Comparison of ENCODE assay signal across 28 cellular contexts in genomic region chr7:19262794-19263193, GRCh38.
DNase-seq lines count a peak whose midpoint lies in the region; ATAC-seq and TF ChIP-seq lines count a peak whose summit lies in the region.
"Had no signal": no experiment of that assay in that cellular context is flagged by ENCODE, and none has a peak within 500 bp of the region (broad histone marks: within the 10 kb centered on the region; RNA-seq: fewer than 3 reads in every experiment).

No MANE protein-coding gene starts in this region.

- no peaks in the 10 kb centered on the region for H3K36me3 ChIP-seq in mesenchymal stem cell (ENCODE audit: control insufficient read depth in 1 of 2, insufficient read depth in 2 of 2, low read depth in 1 of 2, low read length in 2 of 2)
- H3K36me3 ChIP-seq: HAP-1, transverse colon had no signal

- H3K79me1 ChIP-seq in mesenchymal stem cell (replicated peaks; ENCODE audit: low read length, poor library complexity, severe bottlenecking) = no peaks in the 10 kb centered on the region

- no peak overlapping the region for H2BK12ac ChIP-seq in mesenchymal stem cell (ENCODE audit: low read length in 2 of 2)

- no peaks in the 10 kb centered on the region for H3K9me3 ChIP-seq in mesenchymal stem cell (ENCODE audit: control insufficient read depth, low read length)
- H3K9me3 ChIP-seq: HAP-1, transverse colon had no signal

- no peak for ATAC-seq in HG03354 (IDR thresholded peaks at IDR 0.05; ENCODE audit: poor library complexity, severe bottlenecking, unreplicated experiment)
- ATAC-seq: left colon had no signal

- no peak overlapping the region for H4K8ac ChIP-seq in mesenchymal stem cell (ENCODE audit: low read length)

- no peak overlapping the region for H2BK15ac ChIP-seq in mesenchymal stem cell (ENCODE audit: low read depth, poor library complexity, severe bottlenecking)

- H3K27me3 ChIP-seq in mesenchymal stem cell (ENCODE audit: control insufficient read depth in 1 of 2, insufficient read depth in 1 of 2, low read length in 2 of 2) = no peaks in the 10 kb centered on the region
- H3K27me3 ChIP-seq: transverse colon had no signal

- no peak overlapping the region for H3K4me3 ChIP-seq in LNCaP clone FGC (ENCODE audit: low read depth, low read length)
- no peak overlapping the region for H3K4me3 ChIP-seq in mesenchymal stem cell (ENCODE audit: insufficient read depth in 1 of 2, low read depth in 1 of 2, low read length in 2 of 2)
- H3K4me3 ChIP-seq: HAP-1, SK-N-MC, transverse colon had no signal

- no peak overlapping the region for H3K4me2 ChIP-seq in mesenchymal stem cell (ENCODE audit: low read length, poor library complexity, severe bottlenecking)

- peak; percentile 16 for DNase-seq in DMS 273 (lab: John Stamatoyannopoulos, UW; ENCODE audit: unreplicated experiment)
- DNase-seq in DMS 273 treated with DMSO at 0.1 percent for 48 hours (lab: John Stamatoyannopoulos, UW) = no peak
- DNase-seq in LNCaP clone FGC (ENCODE audit: low read depth) = no peak
- DNase-seq in SW480 (ENCODE audit: low spot score) = peak; percentile 25
- peak; percentile 13 for DNase-seq in superior temporal gyrus (ENCODE audit: extremely low spot score)
- DNase-seq in mesenchymal stem cell = no peak
- DNase-seq in activated T-cell treated with anti-CD3 and anti-CD28 coated beads for 4 hours = no peak
- DNase-seq: 8988T; activated CD4-positive, alpha-beta T cell treated with anti-CD3 and anti-CD28 coated beads, Interleukin-2, amount 50 U/mL, for 48 hours; activated CD4-positive, CD25-positive, alpha-beta regulatory T cell treated with anti-CD3 and anti-CD28 coated beads, Interleukin-2, amount 50 U/mL, for 72 hours; activated naive CD4-positive, alpha-beta T cell treated with Interleukin-2 at 50 U/mL for 16 hours; AML-193; CD8-positive, alpha-beta memory T cell; cerebellar nuclear complex; DMS153; hypothalamus; Kasumi-1; left colon; mammary epithelial cell; NCI-H146; NCI-H2107; NCI-H82; stimulated activated CD4-positive, alpha-beta T cell treated with anti-CD3 and anti-CD28 coated beads, Interleukin-4, amount 100 ng/mL, for 1 hour; T-helper 2 cell; transverse colon had no signal

- no peak overlapping the region for H3K18ac ChIP-seq in mesenchymal stem cell (ENCODE audit: low read depth in 1 of 2, low read length in 2 of 2)

- H4K91ac ChIP-seq in mesenchymal stem cell (ENCODE audit: low read length) = no peak overlapping the region

- 0 out of 2 replicates have a peak, but pooled peaks have one; percentile 20 for TF ChIP-seq CTCF in LNCaP clone FGC (IDR thresholded peaks at IDR 0.05; ENCODE audit: control insufficient read depth, extremely low read depth, insufficient read depth)

- no peak overlapping the region for H3K9ac ChIP-seq in mesenchymal stem cell (ENCODE audit: low read length)

- H2AFZ ChIP-seq in mesenchymal stem cell (ENCODE audit: low read depth, low read length) = no peak overlapping the region

- H3K23ac ChIP-seq in mesenchymal stem cell (ENCODE audit: low read length in 2 of 2) = no peak overlapping the region

- no peak overlapping the region for H2BK5ac ChIP-seq in mesenchymal stem cell (ENCODE audit: low read depth, low read length, poor library complexity, severe bottlenecking)

- 100% methylated on average over 2 of the region's 2 CpGs for WGBS in mesenchymal stem cell

- H3K4ac ChIP-seq in mesenchymal stem cell (ENCODE audit: low read depth in 1 of 2, low read length in 2 of 2) = no peak overlapping the region

- H3K4me1 ChIP-seq in mesenchymal stem cell (ENCODE audit: control insufficient read depth, insufficient read depth, low read depth, low read length) = no peaks in the 10 kb centered on the region
- H3K4me1 ChIP-seq: HAP-1, transverse colon had no signal

- H2AK5ac ChIP-seq in mesenchymal stem cell (ENCODE audit: low read length, severe bottlenecking) = no peak overlapping the region

- H3K27ac ChIP-seq in mesenchymal stem cell (ENCODE audit: low read length, poor library complexity, severe bottlenecking) = no peak overlapping the region
- H3K27ac ChIP-seq: SK-N-MC, transverse colon had no signal

- no peak overlapping the region for H3K14ac ChIP-seq in mesenchymal stem cell (ENCODE audit: low read length in 2 of 2)

- H2BK120ac ChIP-seq in mesenchymal stem cell (ENCODE audit: low read depth, low read length) = no peak overlapping the region

Comparison
In these comparisons a context has a peak if more than half of its experiments do, and no peak if none do; other contexts are left out.
1. DNase-seq: peak in DMS 273 (single experiment), SW480 (single experiment) and superior temporal gyrus (single experiment); none in DMS 273 treated with DMSO at 0.1 percent for 48 hours (single experiment), LNCaP clone FGC (single experiment), mesenchymal stem cell (single experiment) and activated T-cell treated with anti-CD3 and anti-CD28 coated beads for 4 hours (single experiment).